Comparison of ENCODE assay signal across 8 cellular contexts in genomic region chr2:159285433-159285832, GRCh38. TPM values are rescaled to one million over a fixed set of nuclear protein-coding genes. Genes with fewer than 3 reads are reported as not detected.
A peak's percentile ranks its signal among the peaks of the same experiment; 100 is the strongest.
DNase-seq lines count a peak whose midpoint lies in the region; ATAC-seq and TF ChIP-seq lines count a peak whose summit lies in the region.

No MANE protein-coding gene starts in this region.

- peak overlapping the region; percentile 61 for H3K4me2 ChIP-seq in mesenchymal stem cell (ENCODE audit: low read length, poor library complexity, severe bottlenecking)

- no peaks in the 10 kb centered on the region for H3K9me3 ChIP-seq in mesenchymal stem cell (ENCODE audit: control insufficient read depth, low read length)
- H3K9me3 ChIP-seq in tibial nerve, result no peaks in the 10 kb centered on the region

- H3K18ac ChIP-seq in mesenchymal stem cell (ENCODE audit: low read depth in 1 of 2, low read length in 2 of 2), result no peak overlapping the region

- peaks cover 18% of the 10 kb centered on the region for H3K4me1 Mint-ChIP-seq in activated naive CD4-positive, alpha-beta T cell treated with anti-CD3 and anti-CD28 coated beads for 36 hours (ENCODE audit: low read depth)

- TF ChIP-seq CTCF in astrocyte of the spinal cord (IDR thresholded peaks at IDR 0.05; ENCODE audit: low read depth, low read length) (no peak), tibial nerve (IDR thresholded peaks at IDR 0.05) (no peak)

- TF ChIP-seq POLR2A in tibial nerve (IDR thresholded peaks at IDR 0.05), result no peak

- H2BK15ac ChIP-seq in mesenchymal stem cell (ENCODE audit: low read depth, poor library complexity, severe bottlenecking), result no peak overlapping the region

- peaks cover 4% of the 10 kb centered on the region for H3K4me1 ChIP-seq in mesenchymal stem cell (ENCODE audit: control insufficient read depth, insufficient read depth, low read depth, low read length)
- H3K4me1 ChIP-seq in tibial nerve, result peaks cover 0 to 21% (median 5%) of the 10 kb centered on the region in 4 donors

- H3K27me3 ChIP-seq in mesenchymal stem cell (ENCODE audit: control insufficient read depth in 1 of 2, insufficient read depth in 1 of 2, low read length in 2 of 2) (no peaks in the 10 kb centered on the region), tibial nerve (no peaks in the 10 kb centered on the region)

- TF ChIP-seq EP300 in tibial nerve (IDR thresholded peaks at IDR 0.05), result no peak

- H3K27ac ChIP-seq in mesenchymal stem cell (ENCODE audit: low read length, poor library complexity, severe bottlenecking), result no peak overlapping the region
- H3K27ac ChIP-seq in tibial nerve, result peak overlapping the region in 3 of 4 donors; percentile 83 to 95 (median 87)

- CTCF ChIA-PET in activated naive CD4-positive, alpha-beta T cell treated with anti-CD3 and anti-CD28 coated beads for 36 hours (lab: Charles Lee), result interaction anchor here (0.9 to 1.4 kb wide), 2 partner anchors 8 to 383 kb away, joined by 3 read pairs; no protein-coding TSS in a partner anchor

- DNase-seq in activated naive CD4-positive, alpha-beta T cell treated with anti-CD3 and anti-CD28 coated beads for 36 hours, result no peak
- DNase-seq in activated naive CD4-positive, alpha-beta T cell treated with anti-CD3 and anti-CD28 coated beads, Interleukin-2, amount 50 U/mL, for 72 hours (ENCODE audit: low spot score in 2 of 2), result no peak
- no peak for DNase-seq in astrocyte of the spinal cord (ENCODE audit: low read depth, low spot score)
- DNase-seq in mesenchymal stem cell, result no peak
- no peak for DNase-seq in tibial nerve (ENCODE audit: low spot score in 2 of 2)
- no peak for DNase-seq in RPMI8226

- no peaks in the 10 kb centered on the region for H3K27me3 Mint-ChIP-seq in activated naive CD4-positive, alpha-beta T cell treated with anti-CD3 and anti-CD28 coated beads for 36 hours (ENCODE audit: low read depth)

- no peak overlapping the region for H3K4ac ChIP-seq in mesenchymal stem cell (ENCODE audit: low read depth in 1 of 2, low read length in 2 of 2)

- H2AK5ac ChIP-seq in mesenchymal stem cell (ENCODE audit: low read length, severe bottlenecking), result no peak overlapping the region

- WGBS in mesenchymal stem cell, result 94% methylated on average over 11 of the region's 11 CpGs
- WGBS in tibial nerve, 2 donors, result 82 to 85% methylated on average over 11 of the region's 11 CpGs

- no peaks in the 10 kb centered on the region for H3K9me3 Mint-ChIP-seq in activated naive CD4-positive, alpha-beta T cell treated with anti-CD3 and anti-CD28 coated beads for 36 hours
- no peaks in the 10 kb centered on the region for H3K9me3 Mint-ChIP-seq in activated naive CD4-positive, alpha-beta T cell treated with anti-CD3 and anti-CD28 coated beads, Interleukin-2, amount 50 U/mL, for 72 hours

- no peak for ATAC-seq in activated naive CD4-positive, alpha-beta T cell treated with anti-CD3 and anti-CD28 coated beads, Interleukin-2, amount 50 U/mL, for 72 hours
- ATAC-seq in GM19463 (IDR thresholded peaks at IDR 0.05; ENCODE audit: unreplicated experiment), result no peak
- ATAC-seq in activated CD4-positive, CD25-positive, alpha-beta regulatory T cell treated with anti-CD3 and anti-CD28 coated beads, Interleukin-2, amount 50 U/mL, for 24 hours, result no peak

- H3K4me3 ChIP-seq in astrocyte of the spinal cord (ENCODE audit: low read depth, low read length) (peak overlapping the region; percentile 79), mesenchymal stem cell (ENCODE audit: insufficient read depth in 1 of 2, low read depth in 1 of 2, low read length in 2 of 2) (peak overlapping the region; percentile 90 to 91), tibial nerve (peak overlapping the region; percentile 70 to 96 (median 82))

- no peak overlapping the region for H4K91ac ChIP-seq in mesenchymal stem cell (ENCODE audit: low read length)

- no peak overlapping the region for H2BK12ac ChIP-seq in mesenchymal stem cell (ENCODE audit: low read length in 2 of 2)

- peaks cover 18% of the 10 kb centered on the region for H3K79me1 ChIP-seq in mesenchymal stem cell (replicated peaks; ENCODE audit: low read length, poor library complexity, severe bottlenecking)

- in situ Hi-C loops in astrocyte of the spinal cord (cut with HindIII; ENCODE audit: low sequenced_read_pairs), result no loop called here

- no peak overlapping the region for H3K27ac Mint-ChIP-seq in activated naive CD4-positive, alpha-beta T cell treated with anti-CD3 and anti-CD28 coated beads for 36 hours
- peak overlapping the region in 1 of 2 donors; percentile 88 for H3K27ac Mint-ChIP-seq in activated naive CD4-positive, alpha-beta T cell treated with anti-CD3 and anti-CD28 coated beads, Interleukin-2, amount 50 U/mL, for 72 hours

- no peak overlapping the region for H3K14ac ChIP-seq in mesenchymal stem cell (ENCODE audit: low read length in 2 of 2)

- H4K8ac ChIP-seq in mesenchymal stem cell (ENCODE audit: low read length), result no peak overlapping the region

- H2AFZ ChIP-seq in mesenchymal stem cell (ENCODE audit: low read depth, low read length), result no peak overlapping the region

- H2BK120ac ChIP-seq in mesenchymal stem cell (ENCODE audit: low read depth, low read length), result no peak overlapping the region

- intact Hi-C loops in activated naive CD4-positive, alpha-beta T cell treated with anti-CD3 and anti-CD28 coated beads for 36 hours (cut with micrococcal nuclease), result loop anchor here (5.0 kb wide), 5 partner anchors 133 to 1658 kb away; partner anchors contain the start of genes ACVR1C, CCDC148 and PKP4

- H3K9ac ChIP-seq in mesenchymal stem cell (ENCODE audit: low read length), result peak overlapping the region; percentile 95

- no peak overlapping the region for H2BK5ac ChIP-seq in mesenchymal stem cell (ENCODE audit: low read depth, low read length, poor library complexity, severe bottlenecking)

- H3K36me3 ChIP-seq in mesenchymal stem cell (ENCODE audit: control insufficient read depth in 1 of 2, insufficient read depth in 2 of 2, low read depth in 1 of 2, low read length in 2 of 2), result no peaks in the 10 kb centered on the region
- peaks cover 0 to 22% (median 0%) of the 10 kb centered on the region in 3 donors for H3K36me3 ChIP-seq in tibial nerve

- H3K36me3 Mint-ChIP-seq in activated naive CD4-positive, alpha-beta T cell treated with anti-CD3 and anti-CD28 coated beads for 36 hours (ENCODE audit: low read depth), result peaks cover 4% of the 10 kb centered on the region
- H3K36me3 Mint-ChIP-seq in activated naive CD4-positive, alpha-beta T cell treated with anti-CD3 and anti-CD28 coated beads, Interleukin-2, amount 50 U/mL, for 72 hours, result no peaks in the 10 kb centered on the region

- no peak overlapping the region for H3K23ac ChIP-seq in mesenchymal stem cell (ENCODE audit: low read length in 2 of 2)

- H3K4me3 Mint-ChIP-seq in activated naive CD4-positive, alpha-beta T cell treated with anti-CD3 and anti-CD28 coated beads for 36 hours, result peak overlapping the region; percentile 73

RNA-seq across cellular contexts. Expression of gene WDSUB1, which starts 1.1 kb away (rescaled TPM):
- 1 to 10 TPM; 5.6 to 6.6 TPM for total RNA-seq in activated naive CD4-positive, alpha-beta T cell treated with anti-CD3 and anti-CD28 coated beads for 36 hours
- 10 to 100 TPM in 1 of 2 donors, 1 to 10 TPM in 1; 7.7 to 10.3 TPM for total RNA-seq in activated naive CD4-positive, alpha-beta T cell treated with anti-CD3 and anti-CD28 coated beads, Interleukin-2, amount 50 U/mL, for 72 hours
- polyA plus RNA-seq in mesenchymal stem cell (2013, experiment 1 of 2), result 3.4 TPM
- polyA plus RNA-seq in mesenchymal stem cell (2013, experiment 2 of 2), result 4.4 TPM
- total RNA-seq in tibial nerve, result 1 to 10 TPM; 4.3 to 7.0 (median 6.1) TPM
